15 cellular contexts compared by ENCODE assay signal in genomic region chr9:20014168-20014567, GRCh38.
DNase-seq lines count a peak whose midpoint lies in the region; ATAC-seq lines count a peak whose summit lies in the region.
"Had no signal": no experiment of that assay in that cellular context is flagged by ENCODE, and none has a peak within 500 bp of the region (broad histone marks: within the 10 kb centered on the region; RNA-seq: fewer than 3 reads in every experiment).

No MANE protein-coding gene starts in this region.

- H3K36me3 ChIP-seq in naive thymus-derived CD4-positive, alpha-beta T cell (ENCODE audit: control insufficient read depth in 2 of 3, insufficient read depth in 3 of 3, low read length in 3 of 3): no peaks in the 10 kb centered on the region
- H3K36me3 ChIP-seq: BLaER1 had no signal

- ATAC-seq in activated naive CD8-positive, alpha-beta T cell treated with anti-CD3 and anti-CD28 coated beads, Interleukin-2, amount 10 ng/mL, durations not matched to agents 7 days and 5 days (ENCODE audit: low read depth): no peak
- no peak for ATAC-seq in activated naive CD8-positive, alpha-beta T cell treated with anti-CD3 and anti-CD28 coated beads, Interleukin-2, amount 50 U/mL, for 24 hours
- ATAC-seq in naive thymus-derived CD4-positive, alpha-beta T cell: no peak
- ATAC-seq in GM18868 (IDR thresholded peaks at IDR 0.05; ENCODE audit: unreplicated experiment): no peak
- ATAC-seq in HG02973 (IDR thresholded peaks at IDR 0.05; ENCODE audit: unreplicated experiment): no peak

- no peaks in the 10 kb centered on the region for H3K9me3 ChIP-seq in naive thymus-derived CD4-positive, alpha-beta T cell (ENCODE audit: control insufficient read depth in 2 of 3, low read length in 3 of 3)
- H3K9me3 ChIP-seq: BLaER1 had no signal

- H3K27me3 ChIP-seq in naive thymus-derived CD4-positive, alpha-beta T cell (ENCODE audit: control insufficient read depth in 2 of 2, insufficient read depth in 2 of 2, low read length in 2 of 2): no peaks in the 10 kb centered on the region
- H3K27me3 ChIP-seq: BLaER1 had no signal

- no peak overlapping the region for H3K27ac ChIP-seq in naive thymus-derived CD4-positive, alpha-beta T cell (ENCODE audit: low read depth, low read length)
- H3K27ac ChIP-seq: BLaER1 had no signal

- H3K4me1 Mint-ChIP-seq in activated naive CD8-positive, alpha-beta T cell treated with anti-CD3 and anti-CD28 coated beads, Interleukin-2, amount 10 ng/mL, durations not matched to agents 7 days and 5 days: peaks cover 25% of the 10 kb centered on the region
- peaks cover 25% of the 10 kb centered on the region for H3K4me1 Mint-ChIP-seq in activated naive CD8-positive, alpha-beta T cell treated with anti-CD3 and anti-CD28 coated beads, Interleukin-2, amount 50 U/mL, for 24 hours
- H3K4me1 Mint-ChIP-seq in naive thymus-derived CD4-positive, alpha-beta T cell: peaks cover 19 to 38% (median 32%) of the 10 kb centered on the region in 7 donors
- H3K4me1 Mint-ChIP-seq: CD14-positive monocyte had no signal

- H3K4me1 ChIP-seq in naive thymus-derived CD4-positive, alpha-beta T cell (ENCODE audit: control insufficient read depth in 2 of 2, insufficient read depth in 2 of 2, low read length in 2 of 2): peaks cover 6 to 18% of the 10 kb centered on the region in 2 donors

- H3K36me3 Mint-ChIP-seq in activated naive CD8-positive, alpha-beta T cell treated with anti-CD3 and anti-CD28 coated beads, Interleukin-2, amount 10 ng/mL, durations not matched to agents 7 days and 5 days: peaks cover 41% of the 10 kb centered on the region
- peaks cover 11% of the 10 kb centered on the region for H3K36me3 Mint-ChIP-seq in activated naive CD8-positive, alpha-beta T cell treated with anti-CD3 and anti-CD28 coated beads, Interleukin-2, amount 50 U/mL, for 24 hours (ENCODE audit: low read depth)
- peaks cover 0 to 30% (median 15%) of the 10 kb centered on the region in 5 donors for H3K36me3 Mint-ChIP-seq in naive thymus-derived CD4-positive, alpha-beta T cell
- H3K36me3 Mint-ChIP-seq: CD14-positive monocyte; CD4-positive, alpha-beta memory T cell had no signal

- H3K4me3 ChIP-seq in naive thymus-derived CD4-positive, alpha-beta T cell (ENCODE audit: low read length): no peak overlapping the region
- H3K4me3 ChIP-seq: BLaER1 had no signal

- peaks cover 14% of the 10 kb centered on the region for H3K9me3 Mint-ChIP-seq in activated naive CD8-positive, alpha-beta T cell treated with anti-CD3 and anti-CD28 coated beads, Interleukin-2, amount 10 ng/mL, durations not matched to agents 7 days and 5 days
- peaks cover 14% of the 10 kb centered on the region for H3K9me3 Mint-ChIP-seq in activated naive CD8-positive, alpha-beta T cell treated with anti-CD3 and anti-CD28 coated beads, Interleukin-2, amount 50 U/mL, for 24 hours
- peaks cover 4 to 38% (median 11%) of the 10 kb centered on the region in 11 donors for H3K9me3 Mint-ChIP-seq in naive thymus-derived CD4-positive, alpha-beta T cell

- intact Hi-C loops in naive thymus-derived CD4-positive, alpha-beta T cell (cut with micrococcal nuclease): no loop called here

- peak overlapping the region; percentile 3 for H3K4me3 Mint-ChIP-seq in activated naive CD8-positive, alpha-beta T cell treated with anti-CD3 and anti-CD28 coated beads, Interleukin-2, amount 10 ng/mL, durations not matched to agents 7 days and 5 days
- H3K4me3 Mint-ChIP-seq in activated naive CD8-positive, alpha-beta T cell treated with anti-CD3 and anti-CD28 coated beads, Interleukin-2, amount 50 U/mL, for 24 hours: no peak overlapping the region
- no peak overlapping the region for H3K4me3 Mint-ChIP-seq in naive thymus-derived CD4-positive, alpha-beta T cell
- H3K4me3 Mint-ChIP-seq: CD14-positive monocyte, H9 had no signal

- CTCF ChIA-PET in naive thymus-derived CD4-positive, alpha-beta T cell (lab: Charles Lee): interaction anchor here (1.7 kb wide), 1 partner anchor 26 kb away, joined by 5 read pairs; no protein-coding TSS in a partner anchor

- DNase-seq in activated naive CD8-positive, alpha-beta T cell treated with anti-CD3 and anti-CD28 coated beads, Interleukin-2, amount 10 ng/mL, durations not matched to agents 7 days and 5 days: no peak
- DNase-seq in activated naive CD8-positive, alpha-beta T cell treated with anti-CD3 and anti-CD28 coated beads, Interleukin-2, amount 50 U/mL, for 24 hours: no peak
- DNase-seq in dermis blood vessel endothelial cell (peak; percentile 29), NCI-H526 (lab: John Stamatoyannopoulos, UW) (no peak)
- no peak for DNase-seq in naive thymus-derived CD4-positive, alpha-beta T cell
- DNase-seq: 8988T; CD4-positive, alpha-beta memory T cell; DMS153; DMS79; GDM1; H9 had no signal

- H3K27ac Mint-ChIP-seq in activated naive CD8-positive, alpha-beta T cell treated with anti-CD3 and anti-CD28 coated beads, Interleukin-2, amount 10 ng/mL, durations not matched to agents 7 days and 5 days: peak overlapping the region; percentile 65
- no peak overlapping the region for H3K27ac Mint-ChIP-seq in activated naive CD8-positive, alpha-beta T cell treated with anti-CD3 and anti-CD28 coated beads, Interleukin-2, amount 50 U/mL, for 24 hours
- peak overlapping the region in 8 of 9 donors; percentile 6 to 89 (median 70) for H3K27ac Mint-ChIP-seq in naive thymus-derived CD4-positive, alpha-beta T cell
- H3K27ac Mint-ChIP-seq: CD14-positive monocyte had no signal

- POLR2A ChIA-PET in activated naive CD8-positive, alpha-beta T cell treated with anti-CD3 and anti-CD28 coated beads, Interleukin-2, amount 10 ng/mL, durations not matched to agents 7 days and 5 days (lab: Charles Lee): no interaction called here
- POLR2A ChIA-PET in naive thymus-derived CD4-positive, alpha-beta T cell (lab: Charles Lee): no interaction called here

- no peaks in the 10 kb centered on the region for H3K27me3 Mint-ChIP-seq in activated naive CD8-positive, alpha-beta T cell treated with anti-CD3 and anti-CD28 coated beads, Interleukin-2, amount 10 ng/mL, durations not matched to agents 7 days and 5 days
- no peaks in the 10 kb centered on the region for H3K27me3 Mint-ChIP-seq in activated naive CD8-positive, alpha-beta T cell treated with anti-CD3 and anti-CD28 coated beads, Interleukin-2, amount 50 U/mL, for 24 hours
- H3K27me3 Mint-ChIP-seq in naive thymus-derived CD4-positive, alpha-beta T cell: no peaks in the 10 kb centered on the region
- H3K27me3 Mint-ChIP-seq: CD4-positive, alpha-beta memory T cell had no signal
